In genomic region chr3:35484939-35485605, GRCh38 we compare ENCODE assay signal across 24 cellular contexts.
DNase-seq lines count a peak whose midpoint lies in the region; ATAC-seq and TF ChIP-seq lines count a peak whose summit lies in the region.
"Had no signal": no experiment of that assay in that cellular context is flagged by ENCODE, and none has a peak within 500 bp of the region (broad histone marks: within the 10 kb centered on the region; RNA-seq: fewer than 3 reads in every experiment).

No MANE protein-coding gene starts in this region.

- ATAC-seq in WTC11: no peak
- ATAC-seq: activated CD4-positive, CD25-positive, alpha-beta regulatory T cell treated with anti-CD3 and anti-CD28 coated beads, Interleukin-2, amount 50 U/mL, for 24 hours; activated naive CD8-positive, alpha-beta T cell treated with anti-CD3 and anti-CD28 coated beads, Interleukin-2, amount 50 U/mL, for 24 hours; esophagus mucosa; natural killer cell; stimulated activated naive B cell treated with anti-CD40 and anti-IgM and Interleukin-4, amounts not matched to agents 10 μg/mL and 1 μg/mL and 100 μg/mL, for 72 hours had no signal

- POLR2A ChIA-PET in WTC11 (lab: Charles Lee): no interaction called here

- peaks cover 8% of the 10 kb centered on the region; the same call in 1 of the 2 replicates for H3K36me3 Mint-ChIP-seq in WTC11
- H3K36me3 Mint-ChIP-seq: stimulated activated naive B cell treated with anti-CD40 and anti-IgM and Interleukin-4, amounts not matched to agents 10 μg/mL and 1 μg/mL and 100 μg/mL, for 72 hours had no signal

- H3K9me3 Mint-ChIP-seq in WTC11: peaks cover 15% of the 10 kb centered on the region
- H3K9me3 Mint-ChIP-seq: activated naive CD8-positive, alpha-beta T cell treated with anti-CD3 and anti-CD28 coated beads, Interleukin-2, amount 50 U/mL, for 24 hours; stimulated activated naive B cell treated with anti-CD40 and anti-IgM and Interleukin-4, amounts not matched to agents 10 μg/mL and 1 μg/mL and 100 μg/mL, for 72 hours had no signal

- TF ChIP-seq CTCF in WTC11 (IDR thresholded peaks at IDR 0.05): no peak

- H3K4me3 Mint-ChIP-seq in WTC11: no peak overlapping the region
- H3K4me3 Mint-ChIP-seq: activated naive CD8-positive, alpha-beta T cell treated with anti-CD3 and anti-CD28 coated beads, Interleukin-2, amount 50 U/mL, for 24 hours; natural killer cell; stimulated activated naive B cell treated with anti-CD40 and anti-IgM and Interleukin-4, amounts not matched to agents 10 μg/mL and 1 μg/mL and 100 μg/mL, for 72 hours had no signal

- no peak overlapping the region for H3K27ac Mint-ChIP-seq in WTC11
- H3K27ac Mint-ChIP-seq: activated naive CD8-positive, alpha-beta T cell treated with anti-CD3 and anti-CD28 coated beads, Interleukin-2, amount 50 U/mL, for 24 hours; natural killer cell; stimulated activated naive B cell treated with anti-CD40 and anti-IgM and Interleukin-4, amounts not matched to agents 10 μg/mL and 1 μg/mL and 100 μg/mL, for 72 hours had no signal

- H3K4me1 Mint-ChIP-seq in WTC11: peaks cover 32% of the 10 kb centered on the region
- H3K4me1 Mint-ChIP-seq: activated naive CD8-positive, alpha-beta T cell treated with anti-CD3 and anti-CD28 coated beads, Interleukin-2, amount 50 U/mL, for 24 hours; natural killer cell had no signal

- CTCF ChIA-PET in WTC11 (lab: Charles Lee): no interaction called here

- no peaks in the 10 kb centered on the region for H3K27me3 Mint-ChIP-seq in WTC11 (ENCODE audit: low read depth)
- H3K27me3 Mint-ChIP-seq: activated naive CD8-positive, alpha-beta T cell treated with anti-CD3 and anti-CD28 coated beads, Interleukin-2, amount 50 U/mL, for 24 hours had no signal

- peak; percentile 4 for DNase-seq in DMS 273 (lab: John Stamatoyannopoulos, UW; ENCODE audit: unreplicated experiment)
- no peak for DNase-seq in DMS 273 treated with DMSO at 0.1 percent for 48 hours (lab: John Stamatoyannopoulos, UW)
- peak; percentile 43 for DNase-seq in NCI-H1417 treated with DMSO at 0.1 percent for 48 hours (lab: John Stamatoyannopoulos, UW)
- DNase-seq in kidney glomerular epithelial cell (lab: John Stamatoyannopoulos, UW): peak; percentile 28
- peak; percentile 46 for DNase-seq in retina
- DNase-seq in WTC11 (ENCODE audit: low spot score): no peak
- DNase-seq in islet precursor cell: no peak
- DNase-seq in mesenteric fat pad (ENCODE audit: low spot score): no peak
- DNase-seq: activated CD4-positive, alpha-beta T cell treated with anti-CD3 and anti-CD28 coated beads, Interleukin-2, amount 50 U/mL, for 48 hours; activated gamma-delta T cell treated with Interleukin-2 at 50 U/mL for 16 hours; activated naive CD8-positive, alpha-beta T cell treated with anti-CD3 and anti-CD28 coated beads, Interleukin-2, amount 50 U/mL, for 24 hours; activated T-cell treated with anti-CD3 and anti-CD28 coated beads, Interleukin-2, amount 50 U/mL, for 48 hours; central memory CD4-positive, alpha-beta T cell; DND-41; GOT3; natural killer cell; NCI-H1436 treated with DMSO at 0.1 percent for 48 hours; PC-9; Right ventricle myocardium superior; small intestine; stimulated activated naive B cell treated with anti-CD40 and anti-IgM and Interleukin-4, amounts not matched to agents 10 μg/mL and 1 μg/mL and 100 μg/mL, for 72 hours; T-helper 2 cell had no signal

TF ChIP-seq in WTC11, 78 proteins besides CTCF, POLR2A, EP300 and RAD21:
- TF ChIP-seq ZBTB21 (CRISPR knock-in tag; IDR thresholded peaks at IDR 0.05; ENCODE audit: borderline replicate concordance): no peak
- TF ChIP-seq ZNF671 (CRISPR knock-in tag; IDR thresholded peaks at IDR 0.05): no peak
- TF ChIP-seq PRRX2 (CRISPR knock-in tag; IDR thresholded peaks at IDR 0.05): no peak
- TF ChIP-seq CREB1 (CRISPR knock-in tag; IDR thresholded peaks at IDR 0.05): no peak
- no peak for TF ChIP-seq ZNF317 (CRISPR knock-in tag; IDR thresholded peaks at IDR 0.05; ENCODE audit: borderline replicate concordance, low read depth)
- no peak for TF ChIP-seq ZNF425 (CRISPR knock-in tag; conservative IDR thresholded peaks at IDR 0.05)
- no peak for TF ChIP-seq CREM (CRISPR knock-in tag; IDR thresholded peaks at IDR 0.05)
- no peak for TF ChIP-seq KAT7 (CRISPR knock-in tag; IDR thresholded peaks at IDR 0.05; ENCODE audit: borderline replicate concordance)
- TF ChIP-seq NR3C1 (CRISPR knock-in tag; conservative IDR thresholded peaks at IDR 0.05; ENCODE audit: low read depth): no peak
- no peak for TF ChIP-seq CBFB (CRISPR knock-in tag; IDR thresholded peaks at IDR 0.05; ENCODE audit: low read depth)

Comparison
In these comparisons a context has a peak if more than half of its experiments do, and no peak if none do; other contexts are left out.
1. DNase-seq: peak in DMS 273 (single experiment), NCI-H1417 treated with DMSO at 0.1 percent for 48 hours (single experiment), kidney glomerular epithelial cell (single experiment) and retina (single experiment); none in DMS 273 treated with DMSO at 0.1 percent for 48 hours (single experiment), WTC11 (single experiment), islet precursor cell (single experiment) and mesenteric fat pad (single experiment).